Comparison of ENCODE assay signal across 2 cellular contexts in the genomic region with DNA sequence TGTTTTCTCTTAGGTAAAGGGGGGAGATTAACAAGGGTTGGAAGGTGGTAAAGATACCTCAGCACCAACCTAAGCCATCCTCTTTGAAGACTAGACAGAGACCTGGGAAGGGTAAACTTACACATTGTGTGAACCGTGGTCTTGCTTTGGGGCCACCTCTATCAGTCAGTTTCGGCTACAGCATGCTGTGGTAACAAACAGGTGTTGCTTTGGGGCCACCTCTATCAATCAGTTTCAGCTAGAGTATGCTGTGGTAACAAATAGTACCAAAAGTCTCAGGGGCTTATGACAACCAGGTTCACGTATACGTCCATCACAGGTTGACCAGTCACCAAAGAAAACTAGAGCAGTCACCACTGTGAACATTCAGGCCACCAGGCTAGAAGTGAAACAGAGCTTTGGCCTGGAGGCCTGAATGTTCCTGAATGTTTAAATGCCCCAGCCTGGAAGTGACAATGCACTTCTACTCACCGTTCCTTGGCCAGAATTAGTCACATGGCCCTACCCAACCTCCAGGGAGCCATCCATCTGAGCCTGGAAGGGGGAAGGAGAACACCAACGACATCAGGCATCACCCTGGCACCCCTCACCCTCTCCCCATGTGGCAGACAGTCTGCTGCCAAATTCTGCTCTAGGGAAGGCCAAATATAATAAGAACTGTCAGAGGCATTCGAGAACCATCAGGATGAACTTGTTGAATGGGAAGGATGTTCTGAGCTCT.
TF ChIP-seq lines count a peak whose summit lies in the region.

No MANE protein-coding gene starts in this region.

TF ChIP-seq in Ishikawa, 13 proteins besides CTCF, POLR2A, EP300 and RAD21:
- TF ChIP-seq, protein P1, sequence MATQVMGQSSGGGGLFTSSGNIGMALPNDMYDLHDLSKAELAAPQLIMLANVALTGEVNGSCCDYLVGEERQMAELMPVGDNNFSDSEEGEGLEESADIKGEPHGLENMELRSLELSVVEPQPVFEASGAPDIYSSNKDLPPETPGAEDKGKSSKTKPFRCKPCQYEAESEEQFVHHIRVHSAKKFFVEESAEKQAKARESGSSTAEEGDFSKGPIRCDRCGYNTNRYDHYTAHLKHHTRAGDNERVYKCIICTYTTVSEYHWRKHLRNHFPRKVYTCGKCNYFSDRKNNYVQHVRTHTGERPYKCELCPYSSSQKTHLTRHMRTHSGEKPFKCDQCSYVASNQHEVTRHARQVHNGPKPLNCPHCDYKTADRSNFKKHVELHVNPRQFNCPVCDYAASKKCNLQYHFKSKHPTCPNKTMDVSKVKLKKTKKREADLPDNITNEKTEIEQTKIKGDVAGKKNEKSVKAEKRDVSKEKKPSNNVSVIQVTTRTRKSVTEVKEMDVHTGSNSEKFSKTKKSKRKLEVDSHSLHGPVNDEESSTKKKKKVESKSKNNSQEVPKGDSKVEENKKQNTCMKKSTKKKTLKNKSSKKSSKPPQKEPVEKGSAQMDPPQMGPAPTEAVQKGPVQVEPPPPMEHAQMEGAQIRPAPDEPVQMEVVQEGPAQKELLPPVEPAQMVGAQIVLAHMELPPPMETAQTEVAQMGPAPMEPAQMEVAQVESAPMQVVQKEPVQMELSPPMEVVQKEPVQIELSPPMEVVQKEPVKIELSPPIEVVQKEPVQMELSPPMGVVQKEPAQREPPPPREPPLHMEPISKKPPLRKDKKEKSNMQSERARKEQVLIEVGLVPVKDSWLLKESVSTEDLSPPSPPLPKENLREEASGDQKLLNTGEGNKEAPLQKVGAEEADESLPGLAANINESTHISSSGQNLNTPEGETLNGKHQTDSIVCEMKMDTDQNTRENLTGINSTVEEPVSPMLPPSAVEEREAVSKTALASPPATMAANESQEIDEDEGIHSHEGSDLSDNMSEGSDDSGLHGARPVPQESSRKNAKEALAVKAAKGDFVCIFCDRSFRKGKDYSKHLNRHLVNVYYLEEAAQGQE (IDR thresholded peaks at IDR 0.05; ENCODE audit: low read depth), result no peak
- no peak for TF ChIP-seq FOXM1 (IDR thresholded peaks at IDR 0.05; ENCODE audit: borderline replicate concordance, low read depth)
- TF ChIP-seq, protein P2, sequence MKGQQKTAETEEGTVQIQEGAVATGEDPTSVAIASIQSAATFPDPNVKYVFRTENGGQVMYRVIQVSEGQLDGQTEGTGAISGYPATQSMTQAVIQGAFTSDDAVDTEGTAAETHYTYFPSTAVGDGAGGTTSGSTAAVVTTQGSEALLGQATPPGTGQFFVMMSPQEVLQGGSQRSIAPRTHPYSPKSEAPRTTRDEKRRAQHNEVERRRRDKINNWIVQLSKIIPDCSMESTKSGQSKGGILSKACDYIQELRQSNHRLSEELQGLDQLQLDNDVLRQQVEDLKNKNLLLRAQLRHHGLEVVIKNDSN (IDR thresholded peaks at IDR 0.05), result 0 out of 2 replicates have a peak, but pooled peaks have one; percentile 21
- TF ChIP-seq YY1 (IDR thresholded peaks at IDR 0.05; ENCODE audit: low read depth), result no peak

TF ChIP-seq in K562, 482 proteins besides CTCF, POLR2A, EP300 and RAD21 (continues in another document):
- TF ChIP-seq SMC3 (conservative IDR thresholded peaks at IDR 0.05; ENCODE audit: insufficient read depth, low read depth, low read length) (no peak), BRD9 (IDR thresholded peaks at IDR 0.05; ENCODE audit: low read depth, partially characterized antibody) (no peak), ZNF12 (CRISPR knock-in tag; IDR thresholded peaks at IDR 0.05) (peak; percentile 98), ZBTB1 (CRISPR knock-in tag; IDR thresholded peaks at IDR 0.05; ENCODE audit: borderline replicate concordance, low read depth) (no peak), ZNF696 (CRISPR knock-in tag; conservative IDR thresholded peaks at IDR 0.05) (no peak), PTTG1 (tag; IDR thresholded peaks at IDR 0.05; ENCODE audit: low read depth) (no peak), TEAD2 (tag; IDR thresholded peaks at IDR 0.05) (no peak), ZBED1 (IDR thresholded peaks at IDR 0.05) (no peak), RUNX1 (IDR thresholded peaks at IDR 0.05; ENCODE audit: low read depth) (no peak), PCBP2 (IDR thresholded peaks at IDR 0.05; ENCODE audit: low read depth, low read length, poor library complexity, severe bottlenecking) (no peak), ADNP (tag; IDR thresholded peaks at IDR 0.05) (no peak), PHF8 (IDR thresholded peaks at IDR 0.05; ENCODE audit: borderline replicate concordance, low read length) (no peak), U2AF2 (optimal IDR thresholded peaks at IDR 0.05; ENCODE audit: low read depth, low read length) (no peak), ETV1 (tag; conservative IDR thresholded peaks at IDR 0.05; ENCODE audit: low read depth) (no peak), CCNT2 (IDR thresholded peaks at IDR 0.05; ENCODE audit: borderline replicate concordance, extremely low read depth, insufficient read length, low read depth, low read length) (no peak), CBX2 (IDR thresholded peaks at IDR 0.05; ENCODE audit: insufficient read depth, low read length, poor library complexity, severe bottlenecking) (no peak), ZFX (CRISPR knock-in tag; IDR thresholded peaks at IDR 0.05) (no peak), ZNF707 (CRISPR knock-in tag; conservative IDR thresholded peaks at IDR 0.05) (no peak)
- TF ChIP-seq, protein P3, sequence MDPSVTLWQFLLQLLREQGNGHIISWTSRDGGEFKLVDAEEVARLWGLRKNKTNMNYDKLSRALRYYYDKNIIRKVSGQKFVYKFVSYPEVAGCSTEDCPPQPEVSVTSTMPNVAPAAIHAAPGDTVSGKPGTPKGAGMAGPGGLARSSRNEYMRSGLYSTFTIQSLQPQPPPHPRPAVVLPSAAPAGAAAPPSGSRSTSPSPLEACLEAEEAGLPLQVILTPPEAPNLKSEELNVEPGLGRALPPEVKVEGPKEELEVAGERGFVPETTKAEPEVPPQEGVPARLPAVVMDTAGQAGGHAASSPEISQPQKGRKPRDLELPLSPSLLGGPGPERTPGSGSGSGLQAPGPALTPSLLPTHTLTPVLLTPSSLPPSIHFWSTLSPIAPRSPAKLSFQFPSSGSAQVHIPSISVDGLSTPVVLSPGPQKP (CRISPR knock-in tag; IDR thresholded peaks at IDR 0.05), result no peak
- TF ChIP-seq, protein P4, sequence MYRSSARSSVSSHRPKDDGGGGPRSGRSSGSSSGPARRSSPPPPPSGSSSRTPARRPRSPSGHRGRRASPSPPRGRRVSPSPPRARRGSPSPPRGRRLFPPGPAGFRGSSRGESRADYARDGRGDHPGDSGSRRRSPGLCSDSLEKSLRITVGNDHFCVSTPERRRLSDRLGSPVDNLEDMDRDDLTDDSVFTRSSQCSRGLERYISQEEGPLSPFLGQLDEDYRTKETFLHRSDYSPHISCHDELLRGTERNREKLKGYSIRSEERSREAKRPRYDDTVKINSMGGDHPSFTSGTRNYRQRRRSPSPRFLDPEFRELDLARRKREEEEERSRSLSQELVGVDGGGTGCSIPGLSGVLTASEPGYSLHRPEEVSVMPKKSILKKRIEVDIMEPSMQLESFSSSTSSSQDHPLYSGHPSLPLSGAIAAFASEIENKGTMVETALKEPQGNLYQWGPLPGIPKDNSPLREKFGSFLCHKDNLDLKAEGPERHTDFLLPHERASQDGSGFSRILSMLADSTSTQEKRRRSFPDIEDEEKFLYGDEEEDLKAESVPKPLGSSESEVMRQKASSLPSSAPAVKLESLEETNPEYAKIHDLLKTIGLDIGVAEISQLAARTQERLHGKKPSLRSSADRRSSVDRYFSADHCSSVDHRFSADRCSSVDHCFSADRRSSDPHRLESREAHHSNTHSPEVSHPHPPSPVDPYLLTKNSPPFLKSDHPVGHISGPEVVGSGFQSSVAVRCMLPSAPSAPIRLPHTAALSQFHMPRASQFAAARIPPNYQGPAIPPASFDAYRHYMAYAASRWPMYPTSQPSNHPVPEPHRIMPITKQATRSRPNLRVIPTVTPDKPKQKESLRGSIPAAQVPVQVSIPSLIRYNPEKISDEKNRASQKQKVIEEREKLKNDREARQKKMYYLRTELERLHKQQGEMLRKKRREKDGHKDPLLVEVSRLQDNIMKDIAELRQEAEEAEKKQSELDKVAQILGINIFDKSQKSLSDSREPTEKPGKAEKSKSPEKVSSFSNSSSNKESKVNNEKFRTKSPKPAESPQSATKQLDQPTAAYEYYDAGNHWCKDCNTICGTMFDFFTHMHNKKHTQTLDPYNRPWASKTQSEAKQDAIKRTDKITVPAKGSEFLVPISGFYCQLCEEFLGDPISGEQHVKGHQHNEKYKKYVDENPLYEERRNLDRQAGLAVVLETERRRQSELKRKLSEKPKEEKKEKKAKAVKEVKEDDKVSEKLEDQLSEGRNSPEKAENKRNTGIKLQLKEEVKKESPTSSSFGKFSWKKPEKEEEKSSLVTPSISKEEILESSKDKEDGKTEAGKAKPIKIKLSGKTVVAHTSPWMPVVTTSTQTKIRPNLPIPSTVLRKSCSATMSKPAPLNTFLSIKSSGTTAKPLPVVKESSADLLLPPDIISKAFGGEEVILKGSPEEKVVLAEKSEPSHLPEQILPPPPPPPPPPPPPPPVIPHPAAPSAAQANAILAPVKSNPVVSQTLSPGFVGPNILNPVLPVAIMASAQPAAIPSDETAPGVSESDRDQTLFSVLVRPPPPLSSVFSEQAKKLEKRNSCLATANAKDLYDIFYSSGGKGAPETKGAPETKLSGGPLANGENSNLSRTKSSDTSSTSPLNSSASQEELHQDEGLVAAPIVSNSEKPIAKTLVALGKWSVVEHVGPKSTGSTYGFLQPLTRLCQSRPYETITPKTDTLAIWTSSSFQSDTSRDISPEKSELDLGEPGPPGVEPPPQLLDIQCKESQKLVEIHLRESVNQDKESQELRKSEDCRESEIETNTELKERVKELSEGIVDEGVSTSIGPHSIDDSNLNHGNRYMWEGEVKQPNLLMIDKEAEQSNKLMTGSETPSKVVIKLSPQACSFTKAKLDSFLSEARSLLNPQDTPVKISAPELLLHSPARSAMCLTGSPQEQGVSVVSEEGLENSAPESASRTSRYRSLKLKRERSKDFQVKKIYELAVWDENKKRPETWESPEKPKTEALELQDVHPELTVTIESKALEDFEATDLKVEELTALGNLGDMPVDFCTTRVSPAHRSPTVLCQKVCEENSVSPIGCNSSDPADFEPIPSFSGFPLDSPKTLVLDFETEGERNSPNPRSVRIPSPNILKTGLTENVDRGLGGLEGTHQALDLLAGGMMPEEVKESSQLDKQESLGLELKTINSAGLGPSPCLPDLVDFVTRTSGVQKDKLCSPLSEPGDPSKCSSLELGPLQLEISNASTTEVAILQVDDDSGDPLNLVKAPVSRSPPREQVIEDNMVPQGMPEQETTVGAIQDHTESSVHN (IDR thresholded peaks at IDR 0.05; ENCODE audit: borderline replicate concordance in 1 of 2, low read depth in 1 of 2), result no peak
- TF ChIP-seq, protein P2 (CRISPR knock-in tag; IDR thresholded peaks at IDR 0.05), result peak; percentile 46; the same call in 1 of the 2 replicates
- TF ChIP-seq, protein P5, sequence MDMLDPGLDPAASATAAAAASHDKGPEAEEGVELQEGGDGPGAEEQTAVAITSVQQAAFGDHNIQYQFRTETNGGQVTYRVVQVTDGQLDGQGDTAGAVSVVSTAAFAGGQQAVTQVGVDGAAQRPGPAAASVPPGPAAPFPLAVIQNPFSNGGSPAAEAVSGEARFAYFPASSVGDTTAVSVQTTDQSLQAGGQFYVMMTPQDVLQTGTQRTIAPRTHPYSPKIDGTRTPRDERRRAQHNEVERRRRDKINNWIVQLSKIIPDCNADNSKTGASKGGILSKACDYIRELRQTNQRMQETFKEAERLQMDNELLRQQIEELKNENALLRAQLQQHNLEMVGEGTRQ (CRISPR knock-in tag; IDR thresholded peaks at IDR 0.05), result peak; percentile 31
- TF ChIP-seq, protein P6, sequence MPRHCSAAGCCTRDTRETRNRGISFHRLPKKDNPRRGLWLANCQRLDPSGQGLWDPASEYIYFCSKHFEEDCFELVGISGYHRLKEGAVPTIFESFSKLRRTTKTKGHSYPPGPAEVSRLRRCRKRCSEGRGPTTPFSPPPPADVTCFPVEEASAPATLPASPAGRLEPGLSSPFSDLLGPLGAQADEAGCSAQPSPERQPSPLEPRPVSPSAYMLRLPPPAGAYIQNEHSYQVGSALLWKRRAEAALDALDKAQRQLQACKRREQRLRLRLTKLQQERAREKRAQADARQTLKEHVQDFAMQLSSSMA (CRISPR knock-in tag; IDR thresholded peaks at IDR 0.05), result no peak
- TF ChIP-seq, protein P7, sequence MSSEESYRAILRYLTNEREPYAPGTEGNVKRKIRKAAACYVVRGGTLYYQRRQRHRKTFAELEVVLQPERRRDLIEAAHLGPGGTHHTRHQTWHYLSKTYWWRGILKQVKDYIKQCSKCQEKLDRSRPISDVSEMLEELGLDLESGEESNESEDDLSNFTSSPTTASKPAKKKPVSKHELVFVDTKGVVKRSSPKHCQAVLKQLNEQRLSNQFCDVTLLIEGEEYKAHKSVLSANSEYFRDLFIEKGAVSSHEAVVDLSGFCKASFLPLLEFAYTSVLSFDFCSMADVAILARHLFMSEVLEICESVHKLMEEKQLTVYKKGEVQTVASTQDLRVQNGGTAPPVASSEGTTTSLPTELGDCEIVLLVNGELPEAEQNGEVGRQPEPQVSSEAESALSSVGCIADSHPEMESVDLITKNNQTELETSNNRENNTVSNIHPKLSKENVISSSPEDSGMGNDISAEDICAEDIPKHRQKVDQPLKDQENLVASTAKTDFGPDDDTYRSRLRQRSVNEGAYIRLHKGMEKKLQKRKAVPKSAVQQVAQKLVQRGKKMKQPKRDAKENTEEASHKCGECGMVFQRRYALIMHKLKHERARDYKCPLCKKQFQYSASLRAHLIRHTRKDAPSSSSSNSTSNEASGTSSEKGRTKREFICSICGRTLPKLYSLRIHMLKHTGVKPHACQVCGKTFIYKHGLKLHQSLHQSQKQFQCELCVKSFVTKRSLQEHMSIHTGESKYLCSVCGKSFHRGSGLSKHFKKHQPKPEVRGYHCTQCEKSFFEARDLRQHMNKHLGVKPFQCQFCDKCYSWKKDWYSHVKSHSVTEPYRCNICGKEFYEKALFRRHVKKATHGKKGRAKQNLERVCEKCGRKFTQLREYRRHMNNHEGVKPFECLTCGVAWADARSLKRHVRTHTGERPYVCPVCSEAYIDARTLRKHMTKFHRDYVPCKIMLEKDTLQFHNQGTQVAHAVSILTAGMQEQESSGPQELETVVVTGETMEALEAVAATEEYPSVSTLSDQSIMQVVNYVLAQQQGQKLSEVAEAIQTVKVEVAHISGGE (CRISPR knock-in tag; IDR thresholded peaks at IDR 0.05), result no peak
- TF ChIP-seq, protein P8, sequence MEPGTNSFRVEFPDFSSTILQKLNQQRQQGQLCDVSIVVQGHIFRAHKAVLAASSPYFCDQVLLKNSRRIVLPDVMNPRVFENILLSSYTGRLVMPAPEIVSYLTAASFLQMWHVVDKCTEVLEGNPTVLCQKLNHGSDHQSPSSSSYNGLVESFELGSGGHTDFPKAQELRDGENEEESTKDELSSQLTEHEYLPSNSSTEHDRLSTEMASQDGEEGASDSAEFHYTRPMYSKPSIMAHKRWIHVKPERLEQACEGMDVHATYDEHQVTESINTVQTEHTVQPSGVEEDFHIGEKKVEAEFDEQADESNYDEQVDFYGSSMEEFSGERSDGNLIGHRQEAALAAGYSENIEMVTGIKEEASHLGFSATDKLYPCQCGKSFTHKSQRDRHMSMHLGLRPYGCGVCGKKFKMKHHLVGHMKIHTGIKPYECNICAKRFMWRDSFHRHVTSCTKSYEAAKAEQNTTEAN (CRISPR knock-in tag; IDR thresholded peaks at IDR 0.05), result no peak
